ENCODE assay signal across 9 cellular contexts in the genomic region with DNA sequence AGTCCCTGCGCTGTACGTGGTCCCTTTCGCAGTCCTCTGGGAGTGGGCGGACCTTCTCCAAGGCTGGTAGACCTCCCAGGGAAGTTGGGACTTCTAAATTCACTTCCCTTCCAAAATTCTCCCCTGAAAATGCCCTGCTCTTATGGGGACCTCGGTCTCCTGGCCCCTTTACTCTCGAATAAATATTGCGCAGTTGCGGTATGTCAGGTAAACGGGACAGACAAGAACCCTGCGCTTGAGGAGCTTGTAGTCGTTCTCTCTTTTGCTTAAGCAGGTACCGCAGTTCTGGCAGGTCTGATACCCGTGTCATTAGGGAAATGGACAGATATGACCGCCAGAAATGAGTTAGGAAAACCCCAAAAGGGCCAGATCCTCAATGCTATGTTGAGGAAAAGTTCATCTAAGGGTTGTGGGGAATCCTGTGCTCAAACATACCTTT. TPM values are rescaled to one million over a fixed set of nuclear protein-coding genes. Genes with fewer than 3 reads are reported as not detected.
DNase-seq lines count a peak whose midpoint lies in the region; ATAC-seq and TF ChIP-seq lines count a peak whose summit lies in the region.
"Had no signal": no experiment of that assay in that cellular context is flagged by ENCODE, and none has a peak within 500 bp of the region (broad histone marks: within the 10 kb centered on the region; RNA-seq: fewer than 3 reads in every experiment).

No MANE protein-coding gene starts in this region.

- H3K4me1 Mint-ChIP-seq in activated naive CD8-positive, alpha-beta T cell treated with anti-CD3 and anti-CD28 coated beads for 36 hours = peaks cover 12% of the 10 kb centered on the region

- no peaks in the 10 kb centered on the region for H3K9me3 Mint-ChIP-seq in activated naive CD8-positive, alpha-beta T cell treated with anti-CD3 and anti-CD28 coated beads for 36 hours

- H3K36me3 ChIP-seq in right atrium auricular region (no peaks in the 10 kb centered on the region), right lobe of liver (no peaks in the 10 kb centered on the region), aorta (ENCODE audit: control insufficient read depth in 1 of 2, insufficient read depth in 2 of 2, low read length in 1 of 2) (no peaks in the 10 kb centered on the region)

- intact Hi-C loops in left cardiac atrium (cut with DNase I) (no loop called here), right lobe of liver (cut with DNase I) (no loop called here), aorta (cut with DNase I) (no loop called here)

- H3K9me3 ChIP-seq in right atrium auricular region = no peaks in the 10 kb centered on the region
- H3K9me3 ChIP-seq in right lobe of liver = no peaks in the 10 kb centered on the region
- no peaks in the 10 kb centered on the region for H3K9me3 ChIP-seq in aorta (ENCODE audit: control insufficient read depth, low read length)

- no peak for TF ChIP-seq POLR2A in right lobe of liver (IDR thresholded peaks at IDR 0.05)

- no peak for DNase-seq in right atrium auricular region (ENCODE audit: low spot score)
- no peak for DNase-seq in left cardiac atrium
- no peak for DNase-seq in activated naive CD8-positive, alpha-beta T cell treated with anti-CD3 and anti-CD28 coated beads for 36 hours
- no peak for DNase-seq in right lobe of liver
- no peak for DNase-seq in aorta
- no peak for DNase-seq in hippocampal formation (lab: John Stamatoyannopoulos, UW)
- DNase-seq in superior temporal gyrus (ENCODE audit: extremely low spot score) = no peak

- H3K27ac ChIP-seq in right atrium auricular region (peak overlapping the region in 1 of 2 donors; percentile 88), right lobe of liver (no peak overlapping the region), aorta (ENCODE audit: low read depth in 1 of 2, low read length in 2 of 2) (no peak overlapping the region)

- H3K4me1 ChIP-seq in right atrium auricular region (peaks cover 0 to 8% of the 10 kb centered on the region in 2 donors), right lobe of liver (peaks cover 0 to 6% (median 3%) of the 10 kb centered on the region in 4 donors), aorta (ENCODE audit: control insufficient read depth in 1 of 2, insufficient read depth in 2 of 2, low read length in 2 of 2) (no peaks in the 10 kb centered on the region)

- TF ChIP-seq CTCF in right atrium auricular region (IDR thresholded peaks at IDR 0.05) = no peak
- no peak for TF ChIP-seq CTCF in right lobe of liver (IDR thresholded peaks at IDR 0.05)

- WGBS in right lobe of liver (ENCODE audit: insufficient coverage, low coverage, low lambda C conversion rate, missing lambda C conversion rate) = 5% methylated on average over 13 of the region's 14 CpGs
- WGBS in aorta, 2 donors = 3 to 5% methylated on average over 14 of the region's 14 CpGs

- no peaks in the 10 kb centered on the region for H3K27me3 ChIP-seq in right atrium auricular region
- no peaks in the 10 kb centered on the region for H3K27me3 ChIP-seq in right lobe of liver
- H3K27me3 ChIP-seq in aorta (ENCODE audit: control insufficient read depth in 1 of 2, insufficient read depth in 2 of 2, low read length in 1 of 2) = no peaks in the 10 kb centered on the region

- peak overlapping the region; percentile 97 for H3K4me3 Mint-ChIP-seq in activated naive CD8-positive, alpha-beta T cell treated with anti-CD3 and anti-CD28 coated beads for 36 hours

- peaks cover 23% of the 10 kb centered on the region for H3K36me3 Mint-ChIP-seq in activated naive CD8-positive, alpha-beta T cell treated with anti-CD3 and anti-CD28 coated beads for 36 hours

- H3K4me3 ChIP-seq in right atrium auricular region (peak overlapping the region; percentile 49 to 58), right lobe of liver (peak overlapping the region; percentile 43 to 55 (median 45)), aorta (ENCODE audit: low read length in 2 of 2) (no peak overlapping the region)

- ATAC-seq in left cardiac atrium = no peak
- no peak for ATAC-seq in right lobe of liver
- ATAC-seq in aorta (ENCODE audit: low FRiP score) = peak; percentile 4
- ATAC-seq in HG03354 (IDR thresholded peaks at IDR 0.05; ENCODE audit: poor library complexity, severe bottlenecking, unreplicated experiment) = no peak

- H3K27ac Mint-ChIP-seq in activated naive CD8-positive, alpha-beta T cell treated with anti-CD3 and anti-CD28 coated beads for 36 hours = peak overlapping the region; percentile 92

- H3K27me3 Mint-ChIP-seq in activated naive CD8-positive, alpha-beta T cell treated with anti-CD3 and anti-CD28 coated beads for 36 hours = no peaks in the 10 kb centered on the region

RNA-seq across cellular contexts. Expression of a gene that starts 0.6 kb away (rescaled TPM):
- 1 to 10 TPM in 1 of 2 donors, under 1 TPM in 1; 0.67 to 1.3 TPM for total RNA-seq in right atrium auricular region
- total RNA-seq in left cardiac atrium = 1 to 10 TPM; 1.2 TPM
- 10 to 100 TPM; 65.0 to 71.0 TPM for total RNA-seq in activated naive CD8-positive, alpha-beta T cell treated with anti-CD3 and anti-CD28 coated beads for 36 hours
- total RNA-seq in right lobe of liver = 1 to 10 TPM in 2 of 6 experiments, under 1 TPM in 3, not detected in 1; 0.22 to 1.4 (median 0.37) TPM
- 1 to 10 TPM in 1 of 2 donors, under 1 TPM in 1; 0.84 to 3.5 TPM for total RNA-seq in aorta
- polyA plus RNA-seq in aorta = 1 to 10 TPM in 1 of 2 donors, under 1 TPM in 1; 0.75 to 2.3 TPM

RNA-seq across cellular contexts. Expression of a gene that starts 9.2 kb away (rescaled TPM):
- not detected for total RNA-seq in right atrium auricular region
- total RNA-seq in left cardiac atrium = not detected
- total RNA-seq in activated naive CD8-positive, alpha-beta T cell treated with anti-CD3 and anti-CD28 coated beads for 36 hours = not detected
- total RNA-seq in right lobe of liver = not detected
- not detected for total RNA-seq in aorta
- not detected for polyA plus RNA-seq in aorta
- polyA plus RNA-seq: adipose tissue had no signal

RNA-seq across cellular contexts. Expression of a gene that starts 35.1 kb away (rescaled TPM):
- total RNA-seq in right atrium auricular region (1,000 to 10,000 TPM; 1,080 to 1,461 TPM), left cardiac atrium (100 to 1,000 TPM; 950 to 999 TPM), right lobe of liver (100 to 1,000 TPM; 459 to 921 (median 519) TPM), aorta (1,000 to 10,000 TPM; 1,373 to 1,500 TPM)
- 1,000 to 10,000 TPM; 2,658 to 2,665 TPM for total RNA-seq in activated naive CD8-positive, alpha-beta T cell treated with anti-CD3 and anti-CD28 coated beads for 36 hours
- 1,000 to 10,000 TPM; 2,358 to 3,400 TPM for polyA plus RNA-seq in aorta

RNA-seq across cellular contexts. Expression of a gene that starts 47.8 kb away (rescaled TPM):
- total RNA-seq in right atrium auricular region = not detected
- total RNA-seq in left cardiac atrium = under 1 TPM; 0.12 to 0.31 TPM
- total RNA-seq in activated naive CD8-positive, alpha-beta T cell treated with anti-CD3 and anti-CD28 coated beads for 36 hours = 1 to 10 TPM; 1.5 to 1.8 TPM
- total RNA-seq in right lobe of liver = under 1 TPM in 2 of 6 experiments, not detected in 4; 0.13 to 0.32 TPM
- total RNA-seq in aorta = under 1 TPM; 0.30 to 0.32 TPM
- 1 to 10 TPM; 1.1 to 1.8 TPM for polyA plus RNA-seq in aorta

RNA-seq across cellular contexts. Expression of a gene that starts 60.0 kb away (rescaled TPM):
- total RNA-seq in right atrium auricular region (10 to 100 TPM in 1 of 2 donors, 1 to 10 TPM in 1; 9.1 to 10.8 TPM), left cardiac atrium (10 to 100 TPM in 1 of 2 donors, 1 to 10 TPM in 1; 7.6 to 16.1 TPM), right lobe of liver (1 to 10 TPM; 1.8 to 5.3 (median 3.6) TPM), aorta (10 to 100 TPM; 28.8 to 84.3 TPM)
- total RNA-seq in activated naive CD8-positive, alpha-beta T cell treated with anti-CD3 and anti-CD28 coated beads for 36 hours = 10 to 100 TPM; 53.3 to 57.1 TPM
- 10 to 100 TPM; 16.2 to 73.3 TPM for polyA plus RNA-seq in aorta

Comparison
In these comparisons a context has a peak if more than half of its experiments do, and no peak if none do; other contexts are left out.
1. H3K4me3 ChIP-seq: peak in right atrium auricular region (2 of 2) and right lobe of liver (3 of 3); none in aorta (0 of 2).
2. RNA of a gene that starts 0.6 kb away (total RNA-seq): 65.0 to 71.0 TPM in activated naive CD8-positive, alpha-beta T cell treated with anti-CD3 and anti-CD28 coated beads for 36 hours; 0.84 to 3.5 TPM in aorta, 0.67 to 1.3 TPM in right atrium auricular region, 1.2 TPM in left cardiac atrium and 0.22 to 1.4 TPM in right lobe of liver; every median in the first group is over 10 times any median in the second.